Comparison of ENCODE assay signal across 8 cellular contexts in genomic region chr2:8682719-8683667, GRCh38. TPM values are rescaled to one million over a fixed set of nuclear protein-coding genes. Genes with fewer than 3 reads are reported as not detected.
DNase-seq lines count a peak whose midpoint lies in the region; ATAC-seq and TF ChIP-seq lines count a peak whose summit lies in the region.

No MANE protein-coding gene starts in this region.

- intact Hi-C loops in Right ventricle myocardium inferior (cut with DNase I) (loop anchor here (2.0 to 10.0 kb wide), 8 partner anchors 158 to 1588 kb away; no protein-coding TSS in a partner anchor), ovary (cut with DNase I) (loop anchor here in 3 of 4 donors (5.0 to 10.0 kb wide), 7 partner anchors 146 to 1258 kb away; no protein-coding TSS in a partner anchor)

- TF ChIP-seq EP300 in ovary (IDR thresholded peaks at IDR 0.05) = no peak

- ATAC-seq in Right ventricle myocardium inferior = no peak
- ATAC-seq in HG02970 (IDR thresholded peaks at IDR 0.05; ENCODE audit: low FRiP score, unreplicated experiment) = no peak
- no peak for ATAC-seq in GM21717 (IDR thresholded peaks at IDR 0.05; ENCODE audit: unreplicated experiment)

- peak overlapping the region; percentile 83 for H3K4me2 ChIP-seq in OCI-LY1 (ENCODE audit: low read length)

- 1 to 2% (median 2%) methylated on average over 30 of the region's 30 CpGs for WGBS in ovary, 3 donors

- H3K79me2 ChIP-seq in ACC112 (ENCODE audit: control insufficient read depth, insufficient read depth, low read length, unreplicated experiment) (peaks cover 13% of the 10 kb centered on the region), OCI-LY1 (ENCODE audit: insufficient read depth, low read length) (peaks cover 21% of the 10 kb centered on the region)

- H3K9ac ChIP-seq in OCI-LY1 (ENCODE audit: low read length) = peak overlapping the region; percentile 87

- peaks cover 9% of the 10 kb centered on the region for H3K4me1 ChIP-seq in ACC112 (ENCODE audit: control insufficient read depth, insufficient read depth, low read length, unreplicated experiment)
- peaks cover 42% of the 10 kb centered on the region for H3K4me1 ChIP-seq in OCI-LY1 (ENCODE audit: insufficient read depth, low read length, severe bottlenecking)
- no peaks in the 10 kb centered on the region for H3K4me1 ChIP-seq in ovary (ENCODE audit: insufficient read depth)

- H3K27me3 ChIP-seq in ACC112 (ENCODE audit: insufficient read depth, low read length) (no peaks in the 10 kb centered on the region), OCI-LY1 (ENCODE audit: insufficient read depth, low read length) (no peaks in the 10 kb centered on the region), ovary (no peaks in the 10 kb centered on the region)

- H4K20me1 ChIP-seq in OCI-LY1 (ENCODE audit: insufficient read depth, low read length) = no peaks in the 10 kb centered on the region

- H3K9me3 ChIP-seq in OCI-LY1 (ENCODE audit: low read length) (no peaks in the 10 kb centered on the region), ovary (no peaks in the 10 kb centered on the region)

- no peak for TF ChIP-seq POLR2A in ovary (IDR thresholded peaks at IDR 0.05)

- H3K36me3 ChIP-seq in ACC112 (ENCODE audit: insufficient read depth, low read length) = no peaks in the 10 kb centered on the region
- peaks cover 23% of the 10 kb centered on the region for H3K36me3 ChIP-seq in OCI-LY1 (ENCODE audit: insufficient read depth, low read length)
- H3K36me3 ChIP-seq in ovary = no peaks in the 10 kb centered on the region

- H3K27ac ChIP-seq in ACC112 (ENCODE audit: low read depth, low read length) (peak overlapping the region; percentile 48), OCI-LY1 (ENCODE audit: low read depth, low read length, poor library complexity, severe bottlenecking) (peak overlapping the region; percentile 89), ovary (peak overlapping the region; percentile 14 to 83)

- peaks cover 5% of the 10 kb centered on the region; the same call in 1 of the 2 replicates for H3F3A ChIP-seq in OCI-LY1 (ENCODE audit: insufficient read depth, low read length)

- H3K4me3 ChIP-seq in ACC112 (ENCODE audit: low read depth, low read length) (peak overlapping the region; percentile 93), OCI-LY1 (ENCODE audit: low read depth, low read length, poor library complexity, severe bottlenecking) (peak overlapping the region; percentile 89), ovary (peak overlapping the region; percentile 73)

- H2AFZ ChIP-seq in ACC112 (ENCODE audit: low read length, unreplicated experiment) = no peak overlapping the region
- H2AFZ ChIP-seq in OCI-LY1 (ENCODE audit: low read length) = no peak overlapping the region

- DNase-seq in HCEC 1CT = peak; percentile 23
- peak; percentile 16 for DNase-seq in activated gamma-delta T cell treated with anti-CD3 and anti-CD28 coated beads, Interleukin-2, amount 50 U/mL, for 16 hours (ENCODE audit: low read depth)
- peak; percentile 80 for DNase-seq in Right ventricle myocardium inferior (ENCODE audit: missing footprints)
- peak in 4 of 5 donors; percentile 28 to 54 (median 48) for DNase-seq in ovary

- TF ChIP-seq CTCF in OCI-LY1 (IDR thresholded peaks at IDR 0.05; ENCODE audit: low read length) (no peak), ovary (IDR thresholded peaks at IDR 0.05) (no peak)

- no peaks in the 10 kb centered on the region for H3K9me2 ChIP-seq in OCI-LY1 (ENCODE audit: low read depth, low read length)

RNA-seq across cellular contexts. Expression of gene ID2, which starts 1.1 kb away (rescaled TPM):
- 31.3 TPM for total RNA-seq in Right ventricle myocardium inferior
- total RNA-seq in ovary = 100 to 1,000 TPM in 5 of 7 donors, 10 to 100 TPM in 2; 68.5 to 897 (median 168) TPM
- polyA plus RNA-seq in ovary = 100 to 1,000 TPM; 111 to 315 TPM

Comparison
In these comparisons a context has a peak if more than half of its experiments do, and no peak if none do; other contexts are left out.
1. DNase-seq: peak in every context shown above with its lines; median percentile 80 in Right ventricle myocardium inferior; 48 in ovary; 23 in HCEC 1CT; 16 in activated gamma-delta T cell treated with anti-CD3 and anti-CD28 coated beads, Interleukin-2, amount 50 U/mL, for 16 hours.